ENCODE assay signal across 3 cellular contexts in genomic region chr2:209574515-209574914, GRCh38.
TF ChIP-seq lines count a peak whose summit lies in the region.

No MANE protein-coding gene starts in this region.

TF ChIP-seq in HepG2, 621 proteins besides CTCF, POLR2A, EP300 and RAD21:
- TF ChIP-seq MAFF (IDR thresholded peaks at IDR 0.05; ENCODE audit: low read depth, low read length): peak; percentile 40; the same call in 1 of the 2 replicates
- peak; percentile 67 to 73 for TF ChIP-seq MAFK (conservative IDR thresholded peaks at IDR 0.05 in 1 of 2, IDR thresholded peaks at IDR 0.05 in 1 of 2; ENCODE audit: low read length in 2 of 2)
- TF ChIP-seq MIXL1 (CRISPR knock-in tag; IDR thresholded peaks at IDR 0.05): no peak

TF ChIP-seq in A549, 52 proteins besides CTCF, POLR2A, EP300 and RAD21:
- TF ChIP-seq MAFK (IDR thresholded peaks at IDR 0.05; ENCODE audit: partially characterized antibody) (peak; percentile 64), ZC3H11A (IDR thresholded peaks at IDR 0.05) (no peak)

TF ChIP-seq in IMR-90, 13 proteins besides CTCF, POLR2A, EP300 and RAD21:
- TF ChIP-seq MAFK (IDR thresholded peaks at IDR 0.05; ENCODE audit: low read depth, low read length) (0 out of 2 replicates have a peak, but pooled peaks have one; percentile 39), USF2 (IDR thresholded peaks at IDR 0.05; ENCODE audit: low read depth, low read length) (no peak)
